ENCODE assay signal across 11 cellular contexts in genomic region chr3:53493618-53493996, GRCh38. TPM values are rescaled to one million over a fixed set of nuclear protein-coding genes. Genes with fewer than 3 reads are reported as not detected.
DNase-seq lines count a peak whose midpoint lies in the region; ATAC-seq and TF ChIP-seq lines count a peak whose summit lies in the region.
"Had no signal": no experiment of that assay in that cellular context is flagged by ENCODE, and none has a peak within 500 bp of the region (broad histone marks: within the 10 kb centered on the region; RNA-seq: fewer than 3 reads in every experiment).

No MANE protein-coding gene starts in this region.

- TF ChIP-seq CTCF in cardiac muscle cell (IDR thresholded peaks at IDR 0.05; ENCODE audit: low read depth, low read length) = no peak

- H3K9me3 ChIP-seq in cardiac muscle cell (ENCODE audit: low read depth) (no peaks in the 10 kb centered on the region), duodenal mucosa (ENCODE audit: control insufficient read depth in 1 of 2, low read length in 2 of 2) (no peaks in the 10 kb centered on the region), muscle layer of duodenum (ENCODE audit: control insufficient read depth in 1 of 2, low read length in 2 of 2) (no peaks in the 10 kb centered on the region)

- H3K36me3 ChIP-seq in cardiac muscle cell (no peaks in the 10 kb centered on the region), duodenal mucosa (ENCODE audit: control insufficient read depth in 1 of 2, insufficient read depth in 2 of 2, low read length in 2 of 2) (no peaks in the 10 kb centered on the region), muscle layer of duodenum (ENCODE audit: control insufficient read depth in 1 of 2, insufficient read depth in 2 of 2, low read length in 2 of 2) (no peaks in the 10 kb centered on the region), urinary bladder (ENCODE audit: insufficient read depth) (no peaks in the 10 kb centered on the region)

- DNase-seq in cardiac muscle cell (ENCODE audit: low read depth in 1 of 2, low spot score in 1 of 2) (peak in 1 of 2 donors; percentile 27), left cardiac atrium (no peak), anterior cingulate cortex (lab: John Stamatoyannopoulos, UW) (no peak), iPS-NIHi7 (ENCODE audit: extremely low spot score) (no peak), foreskin melanocyte (no peak)
- DNase-seq: activated CD4-positive, alpha-beta T cell treated with anti-CD3 and anti-CD28 coated beads for 48 hours; effector CD4-positive, alpha-beta T cell had no signal

- 22% methylated on average over 15 of the region's 15 CpGs for WGBS in urinary bladder

- H3K27ac ChIP-seq in cardiac muscle cell = peak overlapping the region; percentile 27
- no peak overlapping the region for H3K27ac ChIP-seq in duodenal mucosa (ENCODE audit: low read depth, low read length)
- H3K27ac ChIP-seq in muscle layer of duodenum (ENCODE audit: low read length) = peak overlapping the region; percentile 6
- no peak overlapping the region for H3K27ac ChIP-seq in urinary bladder (ENCODE audit: low read depth)

- H3K4me3 ChIP-seq in cardiac muscle cell = peak overlapping the region; percentile 70
- peak overlapping the region; percentile 62 to 65 for H3K4me3 ChIP-seq in duodenal mucosa (ENCODE audit: low read depth in 1 of 2, low read length in 2 of 2)
- H3K4me3 ChIP-seq in muscle layer of duodenum (ENCODE audit: low read depth in 1 of 2, low read length in 2 of 2) = peak overlapping the region in 1 of 2 donors; percentile 71
- H3K4me3 ChIP-seq in urinary bladder (ENCODE audit: low read depth, low read length) = peak overlapping the region; percentile 74

- ATAC-seq in left cardiac atrium = no peak

- peak overlapping the region; percentile 43 to 54 for H3K9ac ChIP-seq in duodenal mucosa (ENCODE audit: low read depth in 1 of 2, low read length in 2 of 2)

- peaks cover 43% of the 10 kb centered on the region for H3K4me1 ChIP-seq in cardiac muscle cell (ENCODE audit: low read depth)
- H3K4me1 ChIP-seq in duodenal mucosa (ENCODE audit: control insufficient read depth in 1 of 2, insufficient read depth in 2 of 2, low read length in 2 of 2) = peaks cover 15 to 24% of the 10 kb centered on the region in 2 donors
- H3K4me1 ChIP-seq in muscle layer of duodenum (ENCODE audit: control insufficient read depth in 1 of 2, insufficient read depth in 2 of 2, low read length in 2 of 2) = peaks cover 0 to 41% of the 10 kb centered on the region in 2 donors
- H3K4me1 ChIP-seq in urinary bladder (ENCODE audit: insufficient read depth) = no peaks in the 10 kb centered on the region

- intact Hi-C loops in left cardiac atrium (cut with DNase I) = loop anchor here in 1 of 2 donors (10.0 kb wide), 1 partner anchor 199 kb away; no protein-coding TSS in a partner anchor

- H3K27me3 ChIP-seq in cardiac muscle cell (no peaks in the 10 kb centered on the region), duodenal mucosa (ENCODE audit: control insufficient read depth in 1 of 2, insufficient read depth in 2 of 2, low read length in 2 of 2) (peaks cover 3 to 6% of the 10 kb centered on the region in 2 donors), muscle layer of duodenum (ENCODE audit: low read depth, low read length) (peaks cover 4% of the 10 kb centered on the region)

RNA-seq across cellular contexts. Expression of gene CACNA1D, which starts 0.8 kb away (rescaled TPM):
- total RNA-seq in cardiac muscle cell (66.7 and 159 TPM in 2 replicates), left cardiac atrium (1 to 10 TPM; 2.4 to 6.9 TPM), urinary bladder (23.5 TPM)
- polyA plus RNA-seq in cardiac muscle cell (41.0 and 55.8 TPM in 2 replicates), urinary bladder (1.6 TPM)
- total RNA-seq: pulmonary artery endothelial cell had no signal

Comparison
In these comparisons a context has a peak if more than half of its experiments do, and no peak if none do; other contexts are left out.
1. H3K27ac ChIP-seq: peak in cardiac muscle cell (single experiment) and muscle layer of duodenum (single experiment); none in duodenal mucosa (single experiment) and urinary bladder (single experiment).